1 cellular context compared by ENCODE assay signal in genomic region chr4:67437974-67438713, GRCh38.
TF ChIP-seq lines count a peak whose summit lies in the region.

No MANE protein-coding gene starts in this region.

TF ChIP-seq in endothelial cell of umbilical vein, 7 proteins besides CTCF, POLR2A, EP300 and RAD21 (continued from another document):
- TF ChIP-seq GATA2 (IDR thresholded peaks at IDR 0.05; ENCODE audit: insufficient read depth, insufficient read length, low read depth, low read length) = no peak
- no peak for TF ChIP-seq MYC (IDR thresholded peaks at IDR 0.05; ENCODE audit: low read depth, low read length)
- TF ChIP-seq FOS (IDR thresholded peaks at IDR 0.05; ENCODE audit: borderline replicate concordance, insufficient read depth, low read length) = no peak
TF ChIP-seq in endothelial cell of umbilical vein: peak in this region for 0.
